1 cellular context compared by ENCODE assay signal in the genomic region with DNA sequence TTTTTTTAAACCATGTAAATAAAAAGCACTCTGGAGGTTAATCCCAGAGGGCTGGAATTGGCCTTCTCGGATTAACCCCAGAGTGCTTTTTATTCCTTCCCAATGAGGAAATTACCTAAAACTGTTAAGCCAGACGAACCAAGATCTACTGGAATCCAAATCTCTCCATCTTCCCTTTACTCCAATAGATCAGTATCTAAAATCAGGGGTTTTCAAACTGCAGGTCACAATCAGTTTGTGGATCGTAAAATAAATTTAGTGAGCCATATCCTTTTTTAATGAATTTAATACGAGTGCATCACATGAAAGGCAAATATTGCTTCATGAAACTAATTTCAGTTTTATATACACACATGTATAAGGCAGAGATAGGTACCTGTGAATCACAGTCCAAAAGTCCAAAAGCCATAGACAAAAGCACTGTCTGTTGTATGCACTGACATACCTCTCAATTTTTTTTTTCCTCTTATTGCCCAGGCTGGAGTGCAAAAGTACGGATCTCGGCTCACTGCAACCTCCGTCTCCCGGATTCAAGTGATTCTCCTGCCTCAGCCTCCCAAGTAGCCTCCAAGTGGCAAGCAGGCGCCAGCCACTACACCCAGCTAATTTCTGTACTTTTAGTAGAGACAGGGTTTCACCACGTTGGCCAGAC.
TF ChIP-seq lines count a peak whose summit lies in the region.

No MANE protein-coding gene starts in this region.

TF ChIP-seq in HepG2, 621 proteins besides CTCF, POLR2A, EP300 and RAD21 (continued from another document):
- TF ChIP-seq, protein P1, sequence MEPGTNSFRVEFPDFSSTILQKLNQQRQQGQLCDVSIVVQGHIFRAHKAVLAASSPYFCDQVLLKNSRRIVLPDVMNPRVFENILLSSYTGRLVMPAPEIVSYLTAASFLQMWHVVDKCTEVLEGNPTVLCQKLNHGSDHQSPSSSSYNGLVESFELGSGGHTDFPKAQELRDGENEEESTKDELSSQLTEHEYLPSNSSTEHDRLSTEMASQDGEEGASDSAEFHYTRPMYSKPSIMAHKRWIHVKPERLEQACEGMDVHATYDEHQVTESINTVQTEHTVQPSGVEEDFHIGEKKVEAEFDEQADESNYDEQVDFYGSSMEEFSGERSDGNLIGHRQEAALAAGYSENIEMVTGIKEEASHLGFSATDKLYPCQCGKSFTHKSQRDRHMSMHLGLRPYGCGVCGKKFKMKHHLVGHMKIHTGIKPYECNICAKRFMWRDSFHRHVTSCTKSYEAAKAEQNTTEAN (CRISPR knock-in tag; conservative IDR thresholded peaks at IDR 0.05): 0 out of 2 replicates have a peak, but pooled peaks have one; percentile 22
- TF ChIP-seq, protein P2, sequence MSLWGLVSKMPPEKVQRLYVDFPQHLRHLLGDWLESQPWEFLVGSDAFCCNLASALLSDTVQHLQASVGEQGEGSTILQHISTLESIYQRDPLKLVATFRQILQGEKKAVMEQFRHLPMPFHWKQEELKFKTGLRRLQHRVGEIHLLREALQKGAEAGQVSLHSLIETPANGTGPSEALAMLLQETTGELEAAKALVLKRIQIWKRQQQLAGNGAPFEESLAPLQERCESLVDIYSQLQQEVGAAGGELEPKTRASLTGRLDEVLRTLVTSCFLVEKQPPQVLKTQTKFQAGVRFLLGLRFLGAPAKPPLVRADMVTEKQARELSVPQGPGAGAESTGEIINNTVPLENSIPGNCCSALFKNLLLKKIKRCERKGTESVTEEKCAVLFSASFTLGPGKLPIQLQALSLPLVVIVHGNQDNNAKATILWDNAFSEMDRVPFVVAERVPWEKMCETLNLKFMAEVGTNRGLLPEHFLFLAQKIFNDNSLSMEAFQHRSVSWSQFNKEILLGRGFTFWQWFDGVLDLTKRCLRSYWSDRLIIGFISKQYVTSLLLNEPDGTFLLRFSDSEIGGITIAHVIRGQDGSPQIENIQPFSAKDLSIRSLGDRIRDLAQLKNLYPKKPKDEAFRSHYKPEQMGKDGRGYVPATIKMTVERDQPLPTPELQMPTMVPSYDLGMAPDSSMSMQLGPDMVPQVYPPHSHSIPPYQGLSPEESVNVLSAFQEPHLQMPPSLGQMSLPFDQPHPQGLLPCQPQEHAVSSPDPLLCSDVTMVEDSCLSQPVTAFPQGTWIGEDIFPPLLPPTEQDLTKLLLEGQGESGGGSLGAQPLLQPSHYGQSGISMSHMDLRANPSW (CRISPR knock-in tag; IDR thresholded peaks at IDR 0.05; ENCODE audit: borderline replicate concordance): no peak
- TF ChIP-seq ZNF747 (CRISPR knock-in tag; IDR thresholded peaks at IDR 0.05; ENCODE audit: borderline replicate concordance) (no peak), ZSCAN30 (CRISPR knock-in tag; IDR thresholded peaks at IDR 0.05) (no peak), ZNF773 (CRISPR knock-in tag; IDR thresholded peaks at IDR 0.05; ENCODE audit: borderline replicate concordance) (no peak), NR2F1 (CRISPR knock-in tag; IDR thresholded peaks at IDR 0.05) (no peak), TRIM24 (CRISPR knock-in tag; IDR thresholded peaks at IDR 0.05) (no peak), ZNF296 (CRISPR knock-in tag; conservative IDR thresholded peaks at IDR 0.05) (no peak), ZNF331 (CRISPR knock-in tag; IDR thresholded peaks at IDR 0.05) (peak; percentile 58; the same call in 1 of the 2 replicates), RCOR2 (CRISPR knock-in tag; IDR thresholded peaks at IDR 0.05) (peak; percentile 90), ZNF775 (CRISPR knock-in tag; IDR thresholded peaks at IDR 0.05; ENCODE audit: borderline replicate concordance) (no peak), ZNF530 (CRISPR knock-in tag; IDR thresholded peaks at IDR 0.05; ENCODE audit: low read depth) (no peak), CEBPB (IDR thresholded peaks at IDR 0.05; ENCODE audit: borderline replicate concordance, low read depth, low read length) (peak; percentile 71; the same call in 1 of the 2 replicates), ZFX (CRISPR knock-in tag; IDR thresholded peaks at IDR 0.05; ENCODE audit: low read depth) (no peak), RARA (CRISPR knock-in tag; IDR thresholded peaks at IDR 0.05) (peak; percentile 41), HNRNPLL (IDR thresholded peaks at IDR 0.05; ENCODE audit: low read depth, low read length, poor library complexity, severe bottlenecking) (no peak), ZNF850 (CRISPR knock-in tag; conservative IDR thresholded peaks at IDR 0.05) (no peak), ZNF101 (CRISPR knock-in tag; IDR thresholded peaks at IDR 0.05; ENCODE audit: borderline replicate concordance, low read depth) (no peak), ZNF629 (CRISPR knock-in tag; conservative IDR thresholded peaks at IDR 0.05) (0 out of 2 replicates have a peak, but pooled peaks have one; percentile 25)
- TF ChIP-seq, protein P3, sequence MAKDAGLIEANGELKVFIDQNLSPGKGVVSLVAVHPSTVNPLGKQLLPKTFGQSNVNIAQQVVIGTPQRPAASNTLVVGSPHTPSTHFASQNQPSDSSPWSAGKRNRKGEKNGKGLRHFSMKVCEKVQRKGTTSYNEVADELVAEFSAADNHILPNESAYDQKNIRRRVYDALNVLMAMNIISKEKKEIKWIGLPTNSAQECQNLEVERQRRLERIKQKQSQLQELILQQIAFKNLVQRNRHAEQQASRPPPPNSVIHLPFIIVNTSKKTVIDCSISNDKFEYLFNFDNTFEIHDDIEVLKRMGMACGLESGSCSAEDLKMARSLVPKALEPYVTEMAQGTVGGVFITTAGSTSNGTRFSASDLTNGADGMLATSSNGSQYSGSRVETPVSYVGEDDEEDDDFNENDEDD (CRISPR knock-in tag; IDR thresholded peaks at IDR 0.05; ENCODE audit: borderline replicate concordance): no peak
- TF ChIP-seq, protein P4, sequence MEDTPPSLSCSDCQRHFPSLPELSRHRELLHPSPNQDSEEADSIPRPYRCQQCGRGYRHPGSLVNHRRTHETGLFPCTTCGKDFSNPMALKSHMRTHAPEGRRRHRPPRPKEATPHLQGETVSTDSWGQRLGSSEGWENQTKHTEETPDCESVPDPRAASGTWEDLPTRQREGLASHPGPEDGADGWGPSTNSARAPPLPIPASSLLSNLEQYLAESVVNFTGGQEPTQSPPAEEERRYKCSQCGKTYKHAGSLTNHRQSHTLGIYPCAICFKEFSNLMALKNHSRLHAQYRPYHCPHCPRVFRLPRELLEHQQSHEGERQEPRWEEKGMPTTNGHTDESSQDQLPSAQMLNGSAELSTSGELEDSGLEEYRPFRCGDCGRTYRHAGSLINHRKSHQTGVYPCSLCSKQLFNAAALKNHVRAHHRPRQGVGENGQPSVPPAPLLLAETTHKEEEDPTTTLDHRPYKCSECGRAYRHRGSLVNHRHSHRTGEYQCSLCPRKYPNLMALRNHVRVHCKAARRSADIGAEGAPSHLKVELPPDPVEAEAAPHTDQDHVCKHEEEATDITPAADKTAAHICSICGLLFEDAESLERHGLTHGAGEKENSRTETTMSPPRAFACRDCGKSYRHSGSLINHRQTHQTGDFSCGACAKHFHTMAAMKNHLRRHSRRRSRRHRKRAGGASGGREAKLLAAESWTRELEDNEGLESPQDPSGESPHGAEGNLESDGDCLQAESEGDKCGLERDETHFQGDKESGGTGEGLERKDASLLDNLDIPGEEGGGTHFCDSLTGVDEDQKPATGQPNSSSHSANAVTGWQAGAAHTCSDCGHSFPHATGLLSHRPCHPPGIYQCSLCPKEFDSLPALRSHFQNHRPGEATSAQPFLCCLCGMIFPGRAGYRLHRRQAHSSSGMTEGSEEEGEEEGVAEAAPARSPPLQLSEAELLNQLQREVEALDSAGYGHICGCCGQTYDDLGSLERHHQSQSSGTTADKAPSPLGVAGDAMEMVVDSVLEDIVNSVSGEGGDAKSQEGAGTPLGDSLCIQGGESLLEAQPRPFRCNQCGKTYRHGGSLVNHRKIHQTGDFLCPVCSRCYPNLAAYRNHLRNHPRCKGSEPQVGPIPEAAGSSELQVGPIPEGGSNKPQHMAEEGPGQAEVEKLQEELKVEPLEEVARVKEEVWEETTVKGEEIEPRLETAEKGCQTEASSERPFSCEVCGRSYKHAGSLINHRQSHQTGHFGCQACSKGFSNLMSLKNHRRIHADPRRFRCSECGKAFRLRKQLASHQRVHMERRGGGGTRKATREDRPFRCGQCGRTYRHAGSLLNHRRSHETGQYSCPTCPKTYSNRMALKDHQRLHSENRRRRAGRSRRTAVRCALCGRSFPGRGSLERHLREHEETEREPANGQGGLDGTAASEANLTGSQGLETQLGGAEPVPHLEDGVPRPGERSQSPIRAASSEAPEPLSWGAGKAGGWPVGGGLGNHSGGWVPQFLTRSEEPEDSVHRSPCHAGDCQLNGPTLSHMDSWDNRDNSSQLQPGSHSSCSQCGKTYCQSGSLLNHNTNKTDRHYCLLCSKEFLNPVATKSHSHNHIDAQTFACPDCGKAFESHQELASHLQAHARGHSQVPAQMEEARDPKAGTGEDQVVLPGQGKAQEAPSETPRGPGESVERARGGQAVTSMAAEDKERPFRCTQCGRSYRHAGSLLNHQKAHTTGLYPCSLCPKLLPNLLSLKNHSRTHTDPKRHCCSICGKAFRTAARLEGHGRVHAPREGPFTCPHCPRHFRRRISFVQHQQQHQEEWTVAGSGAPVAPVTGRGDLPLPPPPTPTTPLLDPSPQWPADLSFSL (CRISPR knock-in tag; IDR thresholded peaks at IDR 0.05): no peak
- TF ChIP-seq, protein P5, sequence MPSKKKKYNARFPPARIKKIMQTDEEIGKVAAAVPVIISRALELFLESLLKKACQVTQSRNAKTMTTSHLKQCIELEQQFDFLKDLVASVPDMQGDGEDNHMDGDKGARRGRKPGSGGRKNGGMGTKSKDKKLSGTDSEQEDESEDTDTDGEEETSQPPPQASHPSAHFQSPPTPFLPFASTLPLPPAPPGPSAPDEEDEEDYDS (CRISPR knock-in tag; IDR thresholded peaks at IDR 0.05): no peak
- TF ChIP-seq, protein P6, sequence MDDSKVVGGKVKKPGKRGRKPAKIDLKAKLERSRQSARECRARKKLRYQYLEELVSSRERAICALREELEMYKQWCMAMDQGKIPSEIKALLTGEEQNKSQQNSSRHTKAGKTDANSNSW (CRISPR knock-in tag; IDR thresholded peaks at IDR 0.05; ENCODE audit: borderline replicate concordance): no peak
TF ChIP-seq in HepG2: peak in this region for 56.
